ENCODE assay signal across 16 cellular contexts in genomic region chr7:20562461-20562860, GRCh38. TPM values are rescaled to one million over a fixed set of nuclear protein-coding genes. Genes with fewer than 3 reads are reported as not detected.
"Had no signal": no experiment of that assay in that cellular context is flagged by ENCODE, and none has a peak within 500 bp of the region (broad histone marks: within the 10 kb centered on the region; RNA-seq: fewer than 3 reads in every experiment).

No MANE protein-coding gene starts in this region.

- H3K27me3 Mint-ChIP-seq: central memory CD8-positive, alpha-beta T cell; stimulated activated naive CD8-positive, alpha-beta T cell treated with anti-CD3 and anti-CD28 coated beads, Interleukin-15, Interleukin-2, amounts not matched to agents 100 ng/mL and 50 ng/mL, for 24 hours; T-helper 17 cell had no signal

- DNase-seq: activated naive CD4-positive, alpha-beta T cell treated with anti-CD3 and anti-CD28 coated beads, Interleukin-2, amount 50 U/mL, for 16 hours; activated T-cell treated with anti-CD3 and anti-CD28 coated beads, Interleukin-2, amount 50 U/mL, for 1 hour; adrenal gland; body of pancreas; head of caudate nucleus; mucosa of descending colon; naive thymus-derived CD8-positive, alpha-beta T cell; nucleus accumbens; T-helper 17 cell; testis had no signal

- H3K4me3 Mint-ChIP-seq: central memory CD8-positive, alpha-beta T cell; naive thymus-derived CD8-positive, alpha-beta T cell; stimulated activated naive CD8-positive, alpha-beta T cell treated with anti-CD3 and anti-CD28 coated beads, Interleukin-15, Interleukin-2, amounts not matched to agents 100 ng/mL and 50 ng/mL, for 24 hours; T-helper 17 cell had no signal

- H3K27me3 ChIP-seq: body of pancreas, testis had no signal

- H3K27ac ChIP-seq: adrenal gland, body of pancreas, prostate gland, testis had no signal

- H3K4me3 ChIP-seq: adrenal gland, body of pancreas, mucosa of descending colon, prostate gland, testis had no signal

- ATAC-seq: body of pancreas; esophagus mucosa; mucosa of descending colon; naive thymus-derived CD8-positive, alpha-beta T cell; T-helper 17 cell had no signal

- H3K4me1 Mint-ChIP-seq: central memory CD8-positive, alpha-beta T cell; naive thymus-derived CD8-positive, alpha-beta T cell; T-helper 17 cell had no signal

- H3K36me3 ChIP-seq: adrenal gland, prostate gland had no signal

- H3K36me3 Mint-ChIP-seq: naive thymus-derived CD8-positive, alpha-beta T cell had no signal

- H3K27ac Mint-ChIP-seq: naive thymus-derived CD8-positive, alpha-beta T cell; stimulated activated naive CD8-positive, alpha-beta T cell treated with anti-CD3 and anti-CD28 coated beads, Interleukin-15, Interleukin-2, amounts not matched to agents 100 ng/mL and 50 ng/mL, for 24 hours; T-helper 17 cell had no signal

- H3K4me1 ChIP-seq: adrenal gland, body of pancreas, prostate gland, testis had no signal

- H3K9me3 ChIP-seq: adrenal gland, body of pancreas, mucosa of descending colon, prostate gland, testis had no signal

RNA-seq across cellular contexts. Expression of gene ABCB5, which starts 53.0 kb away (rescaled TPM):
- total RNA-seq: adrenal gland; lung microvascular endothelial cell; naive thymus-derived CD8-positive, alpha-beta T cell; T-helper 17 cell; urinary bladder had no signal
- polyA plus RNA-seq: naive thymus-derived CD8-positive, alpha-beta T cell; urinary bladder had no signal
